Comparison of ENCODE assay signal across 1 cellular context in the genomic region with DNA sequence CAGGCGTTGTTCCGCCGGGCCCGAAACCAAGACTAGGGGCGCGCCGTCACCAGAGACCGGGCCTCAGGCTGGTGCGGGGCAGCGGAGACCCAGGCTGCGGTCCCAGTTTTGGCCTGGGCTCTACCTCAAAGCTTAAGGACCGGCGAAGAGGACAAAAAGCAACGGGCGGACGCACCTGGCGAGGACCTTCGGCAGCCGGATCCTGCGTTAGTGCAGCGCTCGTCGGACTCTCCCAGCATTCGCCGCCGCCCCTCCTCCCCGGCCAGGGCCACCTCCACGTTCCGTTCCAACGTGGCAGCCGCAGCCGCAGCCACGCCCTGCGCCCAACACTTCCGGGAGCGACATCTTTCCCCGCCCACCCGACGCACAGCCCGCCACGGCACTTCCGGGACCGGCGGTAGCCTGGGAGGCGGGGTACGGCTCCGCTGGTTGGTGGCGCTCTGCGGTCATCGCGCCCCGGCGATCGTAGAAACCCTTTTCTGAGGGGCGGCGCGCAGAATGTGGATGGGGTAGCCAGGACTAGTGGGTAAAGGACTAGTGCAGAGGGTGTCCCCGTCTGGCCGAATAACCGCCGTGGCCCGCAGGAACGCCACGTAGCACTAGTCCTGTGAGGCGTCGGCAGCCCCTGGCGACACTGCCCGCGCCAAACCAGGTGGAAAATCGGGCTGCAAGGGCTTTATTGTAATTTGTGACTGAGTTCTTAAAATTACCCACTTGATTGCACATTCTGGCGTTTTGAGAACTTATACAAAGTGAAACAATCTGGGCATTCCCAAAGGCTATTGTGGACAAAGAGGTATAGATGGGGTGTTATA.
TF ChIP-seq lines count a peak whose summit lies in the region.

A gene with protein sequence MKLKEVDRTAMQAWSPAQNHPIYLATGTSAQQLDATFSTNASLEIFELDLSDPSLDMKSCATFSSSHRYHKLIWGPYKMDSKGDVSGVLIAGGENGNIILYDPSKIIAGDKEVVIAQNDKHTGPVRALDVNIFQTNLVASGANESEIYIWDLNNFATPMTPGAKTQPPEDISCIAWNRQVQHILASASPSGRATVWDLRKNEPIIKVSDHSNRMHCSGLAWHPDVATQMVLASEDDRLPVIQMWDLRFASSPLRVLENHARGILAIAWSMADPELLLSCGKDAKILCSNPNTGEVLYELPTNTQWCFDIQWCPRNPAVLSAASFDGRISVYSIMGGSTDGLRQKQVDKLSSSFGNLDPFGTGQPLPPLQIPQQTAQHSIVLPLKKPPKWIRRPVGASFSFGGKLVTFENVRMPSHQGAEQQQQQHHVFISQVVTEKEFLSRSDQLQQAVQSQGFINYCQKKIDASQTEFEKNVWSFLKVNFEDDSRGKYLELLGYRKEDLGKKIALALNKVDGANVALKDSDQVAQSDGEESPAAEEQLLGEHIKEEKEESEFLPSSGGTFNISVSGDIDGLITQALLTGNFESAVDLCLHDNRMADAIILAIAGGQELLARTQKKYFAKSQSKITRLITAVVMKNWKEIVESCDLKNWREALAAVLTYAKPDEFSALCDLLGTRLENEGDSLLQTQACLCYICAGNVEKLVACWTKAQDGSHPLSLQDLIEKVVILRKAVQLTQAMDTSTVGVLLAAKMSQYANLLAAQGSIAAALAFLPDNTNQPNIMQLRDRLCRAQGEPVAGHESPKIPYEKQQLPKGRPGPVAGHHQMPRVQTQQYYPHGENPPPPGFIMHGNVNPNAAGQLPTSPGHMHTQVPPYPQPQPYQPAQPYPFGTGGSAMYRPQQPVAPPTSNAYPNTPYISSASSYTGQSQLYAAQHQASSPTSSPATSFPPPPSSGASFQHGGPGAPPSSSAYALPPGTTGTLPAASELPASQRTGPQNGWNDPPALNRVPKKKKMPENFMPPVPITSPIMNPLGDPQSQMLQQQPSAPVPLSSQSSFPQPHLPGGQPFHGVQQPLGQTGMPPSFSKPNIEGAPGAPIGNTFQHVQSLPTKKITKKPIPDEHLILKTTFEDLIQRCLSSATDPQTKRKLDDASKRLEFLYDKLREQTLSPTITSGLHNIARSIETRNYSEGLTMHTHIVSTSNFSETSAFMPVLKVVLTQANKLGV (minus strand): TSS at position 241 of the 815 bp plus-strand sequence. CDS start 9,217 bp downstream, outside the sequence.

TF ChIP-seq in HepG2, 621 proteins besides CTCF, POLR2A, EP300 and RAD21 (continued from another document and continues in another):
- TF ChIP-seq, protein P1, sequence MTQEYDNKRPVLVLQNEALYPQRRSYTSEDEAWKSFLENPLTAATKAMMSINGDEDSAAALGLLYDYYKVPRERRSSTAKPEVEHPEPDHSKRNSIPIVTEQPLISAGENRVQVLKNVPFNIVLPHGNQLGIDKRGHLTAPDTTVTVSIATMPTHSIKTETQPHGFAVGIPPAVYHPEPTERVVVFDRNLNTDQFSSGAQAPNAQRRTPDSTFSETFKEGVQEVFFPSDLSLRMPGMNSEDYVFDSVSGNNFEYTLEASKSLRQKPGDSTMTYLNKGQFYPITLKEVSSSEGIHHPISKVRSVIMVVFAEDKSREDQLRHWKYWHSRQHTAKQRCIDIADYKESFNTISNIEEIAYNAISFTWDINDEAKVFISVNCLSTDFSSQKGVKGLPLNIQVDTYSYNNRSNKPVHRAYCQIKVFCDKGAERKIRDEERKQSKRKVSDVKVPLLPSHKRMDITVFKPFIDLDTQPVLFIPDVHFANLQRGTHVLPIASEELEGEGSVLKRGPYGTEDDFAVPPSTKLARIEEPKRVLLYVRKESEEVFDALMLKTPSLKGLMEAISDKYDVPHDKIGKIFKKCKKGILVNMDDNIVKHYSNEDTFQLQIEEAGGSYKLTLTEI (CRISPR knock-in tag; conservative IDR thresholded peaks at IDR 0.05): no peak
- peak; percentile 88; the same call in 1 of the 2 replicates for TF ChIP-seq AKAP8 (CRISPR knock-in tag; IDR thresholded peaks at IDR 0.05)
- peak; percentile 96 for TF ChIP-seq HNRNPLL (IDR thresholded peaks at IDR 0.05; ENCODE audit: low read depth, low read length, poor library complexity, severe bottlenecking)
- TF ChIP-seq, protein P2, sequence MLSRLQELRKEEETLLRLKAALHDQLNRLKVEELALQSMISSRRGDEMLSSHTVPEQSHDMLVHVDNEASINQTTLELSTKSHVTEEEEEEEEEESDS (CRISPR knock-in tag; IDR thresholded peaks at IDR 0.05; ENCODE audit: borderline replicate concordance): peak; percentile 85; the same call in 1 of the 2 replicates
- no peak; the same call in 1 of the 2 replicates for TF ChIP-seq JUN (CRISPR knock-in tag; IDR thresholded peaks at IDR 0.05)
- TF ChIP-seq, protein P3, sequence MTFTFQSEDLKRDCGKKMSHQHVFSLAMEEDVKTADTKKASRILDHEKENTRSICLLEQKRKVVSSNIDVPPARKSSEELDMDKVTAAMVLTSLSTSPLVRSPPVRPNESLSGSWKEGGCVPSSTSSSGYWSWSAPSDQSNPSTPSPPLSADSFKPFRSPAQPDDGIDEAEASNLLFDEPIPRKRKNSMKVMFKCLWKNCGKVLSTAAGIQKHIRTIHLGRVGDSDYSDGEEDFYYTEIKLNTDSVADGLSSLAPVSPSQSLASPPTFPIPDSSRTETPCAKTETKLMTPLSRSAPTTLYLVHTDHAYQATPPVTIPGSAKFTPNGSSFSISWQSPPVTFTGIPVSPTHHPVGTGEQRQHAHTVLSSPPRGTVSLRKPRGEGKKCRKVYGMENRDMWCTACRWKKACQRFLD (CRISPR knock-in tag; IDR thresholded peaks at IDR 0.05; ENCODE audit: borderline replicate concordance): no peak
- TF ChIP-seq RCOR2 (CRISPR knock-in tag; IDR thresholded peaks at IDR 0.05): peak; percentile 70
- no peak for TF ChIP-seq TRIM24 (CRISPR knock-in tag; IDR thresholded peaks at IDR 0.05)
- peak; percentile 81 for TF ChIP-seq ATF1 (CRISPR knock-in tag; IDR thresholded peaks at IDR 0.05)
- peak; percentile 83; the same call in 1 of the 2 replicates for TF ChIP-seq HIVEP1 (CRISPR knock-in tag; IDR thresholded peaks at IDR 0.05)
- TF ChIP-seq, protein P4, sequence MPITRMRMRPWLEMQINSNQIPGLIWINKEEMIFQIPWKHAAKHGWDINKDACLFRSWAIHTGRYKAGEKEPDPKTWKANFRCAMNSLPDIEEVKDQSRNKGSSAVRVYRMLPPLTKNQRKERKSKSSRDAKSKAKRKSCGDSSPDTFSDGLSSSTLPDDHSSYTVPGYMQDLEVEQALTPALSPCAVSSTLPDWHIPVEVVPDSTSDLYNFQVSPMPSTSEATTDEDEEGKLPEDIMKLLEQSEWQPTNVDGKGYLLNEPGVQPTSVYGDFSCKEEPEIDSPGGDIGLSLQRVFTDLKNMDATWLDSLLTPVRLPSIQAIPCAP (CRISPR knock-in tag; IDR thresholded peaks at IDR 0.05; ENCODE audit: low read depth): 0 out of 2 replicates have a peak, but pooled peaks have one; percentile 88
- TF ChIP-seq PPARG (CRISPR knock-in tag; conservative IDR thresholded peaks at IDR 0.05): peak; percentile 11; the same call in 1 of the 2 replicates
- peak; percentile 97 for TF ChIP-seq KDM2A (CRISPR knock-in tag; IDR thresholded peaks at IDR 0.05; ENCODE audit: borderline replicate concordance, low read depth)
- TF ChIP-seq, protein P5, sequence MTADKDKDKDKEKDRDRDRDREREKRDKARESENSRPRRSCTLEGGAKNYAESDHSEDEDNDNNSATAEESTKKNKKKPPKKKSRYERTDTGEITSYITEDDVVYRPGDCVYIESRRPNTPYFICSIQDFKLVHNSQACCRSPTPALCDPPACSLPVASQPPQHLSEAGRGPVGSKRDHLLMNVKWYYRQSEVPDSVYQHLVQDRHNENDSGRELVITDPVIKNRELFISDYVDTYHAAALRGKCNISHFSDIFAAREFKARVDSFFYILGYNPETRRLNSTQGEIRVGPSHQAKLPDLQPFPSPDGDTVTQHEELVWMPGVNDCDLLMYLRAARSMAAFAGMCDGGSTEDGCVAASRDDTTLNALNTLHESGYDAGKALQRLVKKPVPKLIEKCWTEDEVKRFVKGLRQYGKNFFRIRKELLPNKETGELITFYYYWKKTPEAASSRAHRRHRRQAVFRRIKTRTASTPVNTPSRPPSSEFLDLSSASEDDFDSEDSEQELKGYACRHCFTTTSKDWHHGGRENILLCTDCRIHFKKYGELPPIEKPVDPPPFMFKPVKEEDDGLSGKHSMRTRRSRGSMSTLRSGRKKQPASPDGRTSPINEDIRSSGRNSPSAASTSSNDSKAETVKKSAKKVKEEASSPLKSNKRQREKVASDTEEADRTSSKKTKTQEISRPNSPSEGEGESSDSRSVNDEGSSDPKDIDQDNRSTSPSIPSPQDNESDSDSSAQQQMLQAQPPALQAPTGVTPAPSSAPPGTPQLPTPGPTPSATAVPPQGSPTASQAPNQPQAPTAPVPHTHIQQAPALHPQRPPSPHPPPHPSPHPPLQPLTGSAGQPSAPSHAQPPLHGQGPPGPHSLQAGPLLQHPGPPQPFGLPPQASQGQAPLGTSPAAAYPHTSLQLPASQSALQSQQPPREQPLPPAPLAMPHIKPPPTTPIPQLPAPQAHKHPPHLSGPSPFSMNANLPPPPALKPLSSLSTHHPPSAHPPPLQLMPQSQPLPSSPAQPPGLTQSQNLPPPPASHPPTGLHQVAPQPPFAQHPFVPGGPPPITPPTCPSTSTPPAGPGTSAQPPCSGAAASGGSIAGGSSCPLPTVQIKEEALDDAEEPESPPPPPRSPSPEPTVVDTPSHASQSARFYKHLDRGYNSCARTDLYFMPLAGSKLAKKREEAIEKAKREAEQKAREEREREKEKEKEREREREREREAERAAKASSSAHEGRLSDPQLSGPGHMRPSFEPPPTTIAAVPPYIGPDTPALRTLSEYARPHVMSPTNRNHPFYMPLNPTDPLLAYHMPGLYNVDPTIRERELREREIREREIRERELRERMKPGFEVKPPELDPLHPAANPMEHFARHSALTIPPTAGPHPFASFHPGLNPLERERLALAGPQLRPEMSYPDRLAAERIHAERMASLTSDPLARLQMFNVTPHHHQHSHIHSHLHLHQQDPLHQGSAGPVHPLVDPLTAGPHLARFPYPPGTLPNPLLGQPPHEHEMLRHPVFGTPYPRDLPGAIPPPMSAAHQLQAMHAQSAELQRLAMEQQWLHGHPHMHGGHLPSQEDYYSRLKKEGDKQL (CRISPR knock-in tag; IDR thresholded peaks at IDR 0.05; ENCODE audit: low read depth): 0 out of 2 replicates have a peak, but pooled peaks have one; percentile 35
- peak; percentile 87 for TF ChIP-seq ZNF563 (CRISPR knock-in tag; IDR thresholded peaks at IDR 0.05)
- no peak for TF ChIP-seq MAFG (CRISPR knock-in tag; IDR thresholded peaks at IDR 0.05)
- peak; percentile 57; the same call in 1 of the 2 replicates for TF ChIP-seq ZNF205 (CRISPR knock-in tag; IDR thresholded peaks at IDR 0.05)
- no peak for TF ChIP-seq JUND (CRISPR knock-in tag; IDR thresholded peaks at IDR 0.05)
- TF ChIP-seq, protein P6, sequence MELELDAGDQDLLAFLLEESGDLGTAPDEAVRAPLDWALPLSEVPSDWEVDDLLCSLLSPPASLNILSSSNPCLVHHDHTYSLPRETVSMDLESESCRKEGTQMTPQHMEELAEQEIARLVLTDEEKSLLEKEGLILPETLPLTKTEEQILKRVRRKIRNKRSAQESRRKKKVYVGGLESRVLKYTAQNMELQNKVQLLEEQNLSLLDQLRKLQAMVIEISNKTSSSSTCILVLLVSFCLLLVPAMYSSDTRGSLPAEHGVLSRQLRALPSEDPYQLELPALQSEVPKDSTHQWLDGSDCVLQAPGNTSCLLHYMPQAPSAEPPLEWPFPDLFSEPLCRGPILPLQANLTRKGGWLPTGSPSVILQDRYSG (CRISPR knock-in tag; IDR thresholded peaks at IDR 0.05): peak; percentile 86; the same call in 1 of the 2 replicates
- TF ChIP-seq ZNF124 (CRISPR knock-in tag; IDR thresholded peaks at IDR 0.05): 0 out of 2 replicates have a peak, but pooled peaks have one; percentile 34
- TF ChIP-seq, protein P7, sequence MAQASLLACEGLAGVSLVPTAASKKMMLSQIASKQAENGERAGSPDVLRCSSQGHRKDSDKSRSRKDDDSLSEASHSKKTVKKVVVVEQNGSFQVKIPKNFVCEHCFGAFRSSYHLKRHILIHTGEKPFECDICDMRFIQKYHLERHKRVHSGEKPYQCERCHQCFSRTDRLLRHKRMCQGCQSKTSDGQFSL (CRISPR knock-in tag; IDR thresholded peaks at IDR 0.05): no peak; the same call in 1 of the 2 replicates
- TF ChIP-seq, protein P8, sequence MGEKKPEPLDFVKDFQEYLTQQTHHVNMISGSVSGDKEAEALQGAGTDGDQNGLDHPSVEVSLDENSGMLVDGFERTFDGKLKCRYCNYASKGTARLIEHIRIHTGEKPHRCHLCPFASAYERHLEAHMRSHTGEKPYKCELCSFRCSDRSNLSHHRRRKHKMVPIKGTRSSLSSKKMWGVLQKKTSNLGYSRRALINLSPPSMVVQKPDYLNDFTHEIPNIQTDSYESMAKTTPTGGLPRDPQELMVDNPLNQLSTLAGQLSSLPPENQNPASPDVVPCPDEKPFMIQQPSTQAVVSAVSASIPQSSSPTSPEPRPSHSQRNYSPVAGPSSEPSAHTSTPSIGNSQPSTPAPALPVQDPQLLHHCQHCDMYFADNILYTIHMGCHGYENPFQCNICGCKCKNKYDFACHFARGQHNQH (CRISPR knock-in tag; IDR thresholded peaks at IDR 0.05): peak; percentile 95
- TF ChIP-seq ARNT (IDR thresholded peaks at IDR 0.05): no peak
- TF ChIP-seq, protein P9, sequence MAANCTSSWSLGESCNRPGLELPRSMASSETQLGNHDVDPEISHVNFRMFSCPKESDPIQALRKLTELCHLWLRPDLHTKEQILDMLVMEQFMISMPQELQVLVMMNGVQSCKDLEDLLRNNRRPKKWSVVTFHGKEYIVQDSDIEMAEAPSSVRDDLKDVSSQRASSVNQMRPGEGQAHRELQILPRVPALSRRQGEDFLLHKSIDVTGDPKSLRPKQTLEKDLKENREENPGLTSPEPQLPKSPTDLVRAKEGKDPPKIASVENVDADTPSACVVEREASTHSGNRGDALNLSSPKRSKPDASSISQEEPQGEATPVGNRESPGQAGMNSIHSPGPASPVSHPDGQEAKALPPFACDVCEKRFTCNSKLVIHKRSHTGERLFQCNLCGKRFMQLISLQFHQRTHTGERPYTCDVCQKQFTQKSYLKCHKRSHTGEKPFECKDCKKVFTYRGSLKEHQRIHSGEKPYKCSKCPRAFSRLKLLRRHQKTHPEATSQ (CRISPR knock-in tag; IDR thresholded peaks at IDR 0.05; ENCODE audit: borderline replicate concordance): peak; percentile 95
- TF ChIP-seq, protein P10, sequence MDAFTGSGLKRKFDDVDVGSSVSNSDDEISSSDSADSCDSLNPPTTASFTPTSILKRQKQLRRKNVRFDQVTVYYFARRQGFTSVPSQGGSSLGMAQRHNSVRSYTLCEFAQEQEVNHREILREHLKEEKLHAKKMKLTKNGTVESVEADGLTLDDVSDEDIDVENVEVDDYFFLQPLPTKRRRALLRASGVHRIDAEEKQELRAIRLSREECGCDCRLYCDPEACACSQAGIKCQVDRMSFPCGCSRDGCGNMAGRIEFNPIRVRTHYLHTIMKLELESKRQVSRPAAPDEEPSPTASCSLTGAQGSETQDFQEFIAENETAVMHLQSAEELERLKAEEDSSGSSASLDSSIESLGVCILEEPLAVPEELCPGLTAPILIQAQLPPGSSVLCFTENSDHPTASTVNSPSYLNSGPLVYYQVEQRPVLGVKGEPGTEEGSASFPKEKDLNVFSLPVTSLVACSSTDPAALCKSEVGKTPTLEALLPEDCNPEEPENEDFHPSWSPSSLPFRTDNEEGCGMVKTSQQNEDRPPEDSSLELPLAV (CRISPR knock-in tag; conservative IDR thresholded peaks at IDR 0.05; ENCODE audit: low read depth): no peak
- peak; percentile 73 for TF ChIP-seq AGO1 (IDR thresholded peaks at IDR 0.05; ENCODE audit: low read depth, low read length, poor library complexity, severe bottlenecking)
- no peak for TF ChIP-seq ZNF557 (CRISPR knock-in tag; IDR thresholded peaks at IDR 0.05)
- TF ChIP-seq ZNF30 (CRISPR knock-in tag; IDR thresholded peaks at IDR 0.05): peak; percentile 80; the same call in 1 of the 2 replicates
